Comparison of ENCODE assay signal across 28 cellular contexts in the genomic region with DNA sequence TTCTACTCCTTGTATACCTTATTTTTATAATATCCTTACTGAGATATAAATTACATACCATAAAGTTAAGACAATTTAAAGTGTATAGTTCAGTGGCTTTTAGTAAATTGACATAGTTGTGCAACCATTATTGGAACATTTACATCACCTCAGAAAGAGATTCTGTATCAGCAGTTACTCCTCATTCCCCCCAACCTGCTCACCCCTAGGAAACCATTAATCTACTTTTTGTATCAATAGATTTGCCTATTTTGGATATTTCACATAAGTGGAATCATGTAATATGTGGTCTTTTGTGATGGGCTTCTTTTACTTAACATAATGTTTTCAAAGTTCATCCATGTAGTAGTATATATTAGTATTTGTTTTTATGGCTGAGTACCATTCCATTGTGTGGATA.
"Had no signal": no experiment of that assay in that cellular context is flagged by ENCODE, and none has a peak within 500 bp of the region (broad histone marks: within the 10 kb centered on the region; RNA-seq: fewer than 3 reads in every experiment).

No MANE protein-coding gene starts in this region.

- H3K4me2 ChIP-seq: hepatocyte, neural progenitor cell had no signal

- H3K9ac ChIP-seq: neural progenitor cell had no signal

- DNase-seq: heart right ventricle; kidney glomerular epithelial cell; left cardiac atrium; lower lobe of right lung; mammary epithelial cell; mesenchymal stem cell; naive B cell; natural killer cell; nephron progenitor cell; occipital lobe; ovary; retina; right cardiac atrium; sigmoid colon; small intestine; spleen; stimulated activated CD4-positive, alpha-beta T cell treated with anti-CD3 and anti-CD28 coated beads, Interleukin-4, amount 100 ng/mL, for 24 hours; stimulated activated naive CD4-positive, alpha-beta T cell; tibial artery; trophoblast cell; upper lobe of right lung had no signal

- H3K4me3 ChIP-seq: heart right ventricle, hepatocyte, lower lobe of right lung, neural progenitor cell, ovary, sigmoid colon, spleen, suprapubic skin, thoracic aorta, tibial artery, upper lobe of right lung had no signal

- H3K27me3 ChIP-seq: heart right ventricle, hepatocyte, neural progenitor cell, neutrophil, ovary, sigmoid colon, spleen, suprapubic skin, tibial artery, upper lobe of right lung had no signal

- H3K4me1 ChIP-seq: lower lobe of right lung, neural progenitor cell, suprapubic skin, upper lobe of right lung had no signal

- H3K36me3 ChIP-seq: ovary, thoracic aorta had no signal

- H3K27ac ChIP-seq: heart right ventricle, hepatocyte, lower lobe of right lung, neural progenitor cell, neutrophil, ovary, sigmoid colon, spleen, suprapubic skin, thoracic aorta, tibial artery, upper lobe of right lung had no signal

- ATAC-seq: left cardiac atrium; left lobe of liver; lower lobe of right lung; natural killer cell; right cardiac atrium; stimulated activated effector memory CD8-positive, alpha-beta T cell treated with anti-CD3 and anti-CD28 coated beads, Interleukin-12 subunit alpha, Interleukin-12 subunit beta, amount 100 ng/mL, for 72 hours; upper lobe of right lung had no signal

- H2AFZ ChIP-seq: hepatocyte, neural progenitor cell had no signal
